Comparison of ENCODE assay signal across 2 cellular contexts in genomic region chr22:35841907-35842518, GRCh38.
TF ChIP-seq lines count a peak whose summit lies in the region.

No MANE protein-coding gene starts in this region.

TF ChIP-seq in IMR-90, 13 proteins besides CTCF, POLR2A, EP300 and RAD21:
- no peak for TF ChIP-seq USF2 (IDR thresholded peaks at IDR 0.05; ENCODE audit: low read depth, low read length)
- no peak for TF ChIP-seq RCOR1 (IDR thresholded peaks at IDR 0.05; ENCODE audit: insufficient replicate concordance, low read length)
- TF ChIP-seq, protein P1, sequence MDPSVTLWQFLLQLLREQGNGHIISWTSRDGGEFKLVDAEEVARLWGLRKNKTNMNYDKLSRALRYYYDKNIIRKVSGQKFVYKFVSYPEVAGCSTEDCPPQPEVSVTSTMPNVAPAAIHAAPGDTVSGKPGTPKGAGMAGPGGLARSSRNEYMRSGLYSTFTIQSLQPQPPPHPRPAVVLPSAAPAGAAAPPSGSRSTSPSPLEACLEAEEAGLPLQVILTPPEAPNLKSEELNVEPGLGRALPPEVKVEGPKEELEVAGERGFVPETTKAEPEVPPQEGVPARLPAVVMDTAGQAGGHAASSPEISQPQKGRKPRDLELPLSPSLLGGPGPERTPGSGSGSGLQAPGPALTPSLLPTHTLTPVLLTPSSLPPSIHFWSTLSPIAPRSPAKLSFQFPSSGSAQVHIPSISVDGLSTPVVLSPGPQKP (IDR thresholded peaks at IDR 0.05; ENCODE audit: borderline replicate concordance, low read depth, low read length), result no peak
- no peak for TF ChIP-seq BHLHE40 (IDR thresholded peaks at IDR 0.05; ENCODE audit: low read depth, low read length)
- peak; percentile 41; the same call in 1 of the 2 replicates for TF ChIP-seq MAFK (IDR thresholded peaks at IDR 0.05; ENCODE audit: low read depth, low read length)
- no peak for TF ChIP-seq FOS (IDR thresholded peaks at IDR 0.05; ENCODE audit: low read depth, low read length)
- TF ChIP-seq MXI1 (IDR thresholded peaks at IDR 0.05; ENCODE audit: borderline replicate concordance, low read depth, low read length), result no peak
- no peak for TF ChIP-seq CEBPB (IDR thresholded peaks at IDR 0.05; ENCODE audit: low read depth, low read length)
- no peak for TF ChIP-seq CHD1 (IDR thresholded peaks at IDR 0.05; ENCODE audit: low read depth, low read length)

TF ChIP-seq in K562, 482 proteins besides CTCF, POLR2A, EP300 and RAD21 (continues in another document):
- TF ChIP-seq ZNF175 (CRISPR knock-in tag; IDR thresholded peaks at IDR 0.05; ENCODE audit: low read depth) (no peak), POLR3A (IDR thresholded peaks at IDR 0.05; ENCODE audit: borderline replicate concordance, extremely low read depth, insufficient read depth, insufficient read length) (no peak), PRMT5 (CRISPR knock-in tag; IDR thresholded peaks at IDR 0.05) (no peak), ZNF668 (CRISPR knock-in tag; IDR thresholded peaks at IDR 0.05) (no peak), HINFP (tag; conservative IDR thresholded peaks at IDR 0.05; ENCODE audit: low read depth) (no peak), GATA2 (CRISPR knock-in tag; IDR thresholded peaks at IDR 0.05) (no peak), FOXP1 (CRISPR knock-in tag; IDR thresholded peaks at IDR 0.05) (no peak), ZHX1 (conservative IDR thresholded peaks at IDR 0.05; ENCODE audit: low read length) (no peak), IRF9 (tag; IDR thresholded peaks at IDR 0.05) (no peak), TRIM24 (IDR thresholded peaks at IDR 0.05) (no peak), ZNF395 (CRISPR knock-in tag; IDR thresholded peaks at IDR 0.05) (no peak), ZNF224 (CRISPR knock-in tag; IDR thresholded peaks at IDR 0.05) (no peak), E2F8 (IDR thresholded peaks at IDR 0.05; ENCODE audit: low read depth, partially characterized antibody) (no peak), CREB5 (CRISPR knock-in tag; IDR thresholded peaks at IDR 0.05) (no peak), NFIC (IDR thresholded peaks at IDR 0.05) (peak; percentile 92), USF2 (CRISPR knock-in tag; IDR thresholded peaks at IDR 0.05) (no peak), NFE2 (IDR thresholded peaks at IDR 0.05; ENCODE audit: low read depth) (peak; percentile 43; the same call in 1 of the 2 replicates), GATAD2B (IDR thresholded peaks at IDR 0.05; ENCODE audit: borderline replicate concordance) (no peak), ZNF717 (CRISPR knock-in tag; IDR thresholded peaks at IDR 0.05) (no peak), ZNF584 (CRISPR knock-in tag; IDR thresholded peaks at IDR 0.05; ENCODE audit: low read depth) (no peak), SRF (CRISPR knock-in tag; IDR thresholded peaks at IDR 0.05) (no peak), ZNF780A (CRISPR knock-in tag; IDR thresholded peaks at IDR 0.05) (no peak), HIVEP1 (CRISPR knock-in tag; IDR thresholded peaks at IDR 0.05) (no peak), AFF4 (CRISPR knock-in tag; IDR thresholded peaks at IDR 0.05) (no peak), SMARCA4 (IDR thresholded peaks at IDR 0.05) (no peak), POLR2AphosphoS2 (IDR thresholded peaks at IDR 0.05; ENCODE audit: low read length) (no peak), MTA2 (IDR thresholded peaks at IDR 0.05; ENCODE audit: low read depth) (no peak), ZNF354B (CRISPR knock-in tag; IDR thresholded peaks at IDR 0.05) (no peak)
- TF ChIP-seq, protein P2, sequence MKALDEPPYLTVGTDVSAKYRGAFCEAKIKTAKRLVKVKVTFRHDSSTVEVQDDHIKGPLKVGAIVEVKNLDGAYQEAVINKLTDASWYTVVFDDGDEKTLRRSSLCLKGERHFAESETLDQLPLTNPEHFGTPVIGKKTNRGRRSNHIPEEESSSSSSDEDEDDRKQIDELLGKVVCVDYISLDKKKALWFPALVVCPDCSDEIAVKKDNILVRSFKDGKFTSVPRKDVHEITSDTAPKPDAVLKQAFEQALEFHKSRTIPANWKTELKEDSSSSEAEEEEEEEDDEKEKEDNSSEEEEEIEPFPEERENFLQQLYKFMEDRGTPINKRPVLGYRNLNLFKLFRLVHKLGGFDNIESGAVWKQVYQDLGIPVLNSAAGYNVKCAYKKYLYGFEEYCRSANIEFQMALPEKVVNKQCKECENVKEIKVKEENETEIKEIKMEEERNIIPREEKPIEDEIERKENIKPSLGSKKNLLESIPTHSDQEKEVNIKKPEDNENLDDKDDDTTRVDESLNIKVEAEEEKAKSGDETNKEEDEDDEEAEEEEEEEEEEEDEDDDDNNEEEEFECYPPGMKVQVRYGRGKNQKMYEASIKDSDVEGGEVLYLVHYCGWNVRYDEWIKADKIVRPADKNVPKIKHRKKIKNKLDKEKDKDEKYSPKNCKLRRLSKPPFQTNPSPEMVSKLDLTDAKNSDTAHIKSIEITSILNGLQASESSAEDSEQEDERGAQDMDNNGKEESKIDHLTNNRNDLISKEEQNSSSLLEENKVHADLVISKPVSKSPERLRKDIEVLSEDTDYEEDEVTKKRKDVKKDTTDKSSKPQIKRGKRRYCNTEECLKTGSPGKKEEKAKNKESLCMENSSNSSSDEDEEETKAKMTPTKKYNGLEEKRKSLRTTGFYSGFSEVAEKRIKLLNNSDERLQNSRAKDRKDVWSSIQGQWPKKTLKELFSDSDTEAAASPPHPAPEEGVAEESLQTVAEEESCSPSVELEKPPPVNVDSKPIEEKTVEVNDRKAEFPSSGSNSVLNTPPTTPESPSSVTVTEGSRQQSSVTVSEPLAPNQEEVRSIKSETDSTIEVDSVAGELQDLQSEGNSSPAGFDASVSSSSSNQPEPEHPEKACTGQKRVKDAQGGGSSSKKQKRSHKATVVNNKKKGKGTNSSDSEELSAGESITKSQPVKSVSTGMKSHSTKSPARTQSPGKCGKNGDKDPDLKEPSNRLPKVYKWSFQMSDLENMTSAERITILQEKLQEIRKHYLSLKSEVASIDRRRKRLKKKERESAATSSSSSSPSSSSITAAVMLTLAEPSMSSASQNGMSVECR (CRISPR knock-in tag; IDR thresholded peaks at IDR 0.05), result no peak
- TF ChIP-seq, protein P3, sequence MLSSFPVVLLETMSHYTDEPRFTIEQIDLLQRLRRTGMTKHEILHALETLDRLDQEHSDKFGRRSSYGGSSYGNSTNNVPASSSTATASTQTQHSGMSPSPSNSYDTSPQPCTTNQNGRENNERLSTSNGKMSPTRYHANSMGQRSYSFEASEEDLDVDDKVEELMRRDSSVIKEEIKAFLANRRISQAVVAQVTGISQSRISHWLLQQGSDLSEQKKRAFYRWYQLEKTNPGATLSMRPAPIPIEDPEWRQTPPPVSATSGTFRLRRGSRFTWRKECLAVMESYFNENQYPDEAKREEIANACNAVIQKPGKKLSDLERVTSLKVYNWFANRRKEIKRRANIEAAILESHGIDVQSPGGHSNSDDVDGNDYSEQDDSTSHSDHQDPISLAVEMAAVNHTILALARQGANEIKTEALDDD (IDR thresholded peaks at IDR 0.05), result no peak
